Comparison of ENCODE assay signal across 17 cellular contexts in genomic region chr2:57711991-57712390, GRCh38.
"Had no signal": no experiment of that assay in that cellular context is flagged by ENCODE, and none has a peak within 500 bp of the region (broad histone marks: within the 10 kb centered on the region; RNA-seq: fewer than 3 reads in every experiment).

No MANE protein-coding gene starts in this region.

- H3K4me3 Mint-ChIP-seq: activated CD4-positive, alpha-beta T cell treated with anti-CD3 and anti-CD28 coated beads, Interleukin-2, amount 10 ng/mL, durations not matched to agents 24 days and 14 days; activated CD8-positive, alpha-beta T cell treated with anti-CD3 and anti-CD28 coated beads for 36 hours; activated T-cell treated with anti-CD3 and anti-CD28 coated beads, Interleukin-2, amount 50 U/mL, for 24 hours; effector memory CD8-positive, alpha-beta T cell; natural killer cell; stimulated activated memory B cell treated with anti-CD40 and anti-IgM and Interleukin-4, amounts not matched to agents 10 μg/mL and 1 μg/mL and 100 μg/mL, for 72 hours had no signal

- H3K27me3 Mint-ChIP-seq: activated CD4-positive, alpha-beta T cell treated with anti-CD3 and anti-CD28 coated beads, Interleukin-2, amount 10 ng/mL, durations not matched to agents 24 days and 14 days; activated CD8-positive, alpha-beta T cell treated with anti-CD3 and anti-CD28 coated beads for 36 hours; effector memory CD8-positive, alpha-beta T cell; stimulated activated memory B cell treated with anti-CD40 and anti-IgM and Interleukin-4, amounts not matched to agents 10 μg/mL and 1 μg/mL and 100 μg/mL, for 72 hours had no signal

- H3K36me3 Mint-ChIP-seq: natural killer cell; stimulated activated memory B cell treated with anti-CD40 and anti-IgM and Interleukin-4, amounts not matched to agents 10 μg/mL and 1 μg/mL and 100 μg/mL, for 72 hours had no signal

- H3K27ac Mint-ChIP-seq: activated CD4-positive, alpha-beta T cell treated with anti-CD3 and anti-CD28 coated beads, Interleukin-2, amount 10 ng/mL, durations not matched to agents 24 days and 14 days; activated CD8-positive, alpha-beta T cell treated with anti-CD3 and anti-CD28 coated beads for 36 hours; activated T-cell treated with anti-CD3 and anti-CD28 coated beads, Interleukin-2, amount 50 U/mL, for 24 hours; activated T-helper 2 cell treated with anti-CD3 and anti-CD28 coated beads, Interferon-gamma antibody, Interleukin-2, Interleukin-4, amounts not matched to agents 10 μg/mL and 5 μg/mL and 100 μg/mL, durations not matched to agents 14 hours and 24 hours and 36 hours; effector memory CD8-positive, alpha-beta T cell; natural killer cell; stimulated activated memory B cell treated with anti-CD40 and anti-IgM and Interleukin-4, amounts not matched to agents 10 μg/mL and 1 μg/mL and 100 μg/mL, for 72 hours had no signal

- H3K9me3 Mint-ChIP-seq: activated CD4-positive, alpha-beta T cell treated with anti-CD3 and anti-CD28 coated beads, Interleukin-2, amount 10 ng/mL, durations not matched to agents 24 days and 14 days; activated CD8-positive, alpha-beta T cell treated with anti-CD3 and anti-CD28 coated beads for 36 hours; activated T-cell treated with anti-CD3 and anti-CD28 coated beads, Interleukin-2, amount 50 U/mL, for 24 hours; activated T-helper 2 cell treated with anti-CD3 and anti-CD28 coated beads, Interferon-gamma antibody, Interleukin-2, Interleukin-4, amounts not matched to agents 10 μg/mL and 5 μg/mL and 100 μg/mL, durations not matched to agents 14 hours and 24 hours and 36 hours; effector memory CD8-positive, alpha-beta T cell; natural killer cell; stimulated activated memory B cell treated with anti-CD40 and anti-IgM and Interleukin-4, amounts not matched to agents 10 μg/mL and 1 μg/mL and 100 μg/mL, for 72 hours had no signal

- DNase-seq: activated CD4-positive, alpha-beta T cell treated with anti-CD3 and anti-CD28 coated beads, Interleukin-2, amount 10 ng/mL, durations not matched to agents 24 days and 14 days; activated CD8-positive, alpha-beta T cell treated with anti-CD3 and anti-CD28 coated beads for 36 hours; activated naive CD4-positive, alpha-beta T cell treated with Interleukin-2 at 50 U/mL for 16 hours; activated T-cell treated with anti-CD3 and anti-CD28 coated beads, Interleukin-2, amount 50 U/mL, for 24 hours; body of pancreas; caudate nucleus; effector memory CD8-positive, alpha-beta T cell; hypothalamus; lower lobe of right lung; natural killer cell; sigmoid colon; spleen; stimulated activated CD4-positive, alpha-beta T cell treated with anti-CD3 and anti-CD28 coated beads, Interleukin-4, amount 100 ng/mL, for 4 hours; upper lobe of left lung had no signal

- FAIRE-seq: keratinocyte had no signal

- H3K4me1 Mint-ChIP-seq: activated CD4-positive, alpha-beta T cell treated with anti-CD3 and anti-CD28 coated beads, Interleukin-2, amount 10 ng/mL, durations not matched to agents 24 days and 14 days; natural killer cell; stimulated activated memory B cell treated with anti-CD40 and anti-IgM and Interleukin-4, amounts not matched to agents 10 μg/mL and 1 μg/mL and 100 μg/mL, for 72 hours had no signal
